8 cellular contexts compared by ENCODE assay signal in genomic region chr9:123929177-123929869, GRCh38. TPM values are rescaled to one million over a fixed set of nuclear protein-coding genes. Genes with fewer than 3 reads are reported as not detected.
DNase-seq lines count a peak whose midpoint lies in the region; ATAC-seq and TF ChIP-seq lines count a peak whose summit lies in the region.

No MANE protein-coding gene starts in this region.

- peak overlapping the region; percentile 30 for H3K27ac Mint-ChIP-seq in activated T-helper 1 cell treated with anti-CD3 and anti-CD28 coated beads, Interleukin-12 subunit alpha, Interleukin-12 subunit beta, Interleukin-2, Interleukin-4 antibody, amounts not matched to agents 30 ng/mL and 10 ng/mL and 1 ng/mL, durations not matched to agents 14 hours and 24 hours and 36 hours

- H3K79me2 ChIP-seq in KMS-11 (ENCODE audit: insufficient read depth, low read depth), result peaks cover 20% of the 10 kb centered on the region; the same call in 1 of the 2 replicates

- H3K27me3 ChIP-seq in KMS-11 (ENCODE audit: insufficient read depth, low read depth), result no peaks in the 10 kb centered on the region
- H3K27me3 ChIP-seq in rectal smooth muscle tissue (ENCODE audit: control insufficient read depth, insufficient read depth, low read length), result no peaks in the 10 kb centered on the region
- peaks cover 6% of the 10 kb centered on the region for H3K27me3 ChIP-seq in foreskin keratinocyte

- peaks cover 6% of the 10 kb centered on the region for H3K36me3 Mint-ChIP-seq in activated T-helper 1 cell treated with anti-CD3 and anti-CD28 coated beads, Interleukin-12 subunit alpha, Interleukin-12 subunit beta, Interleukin-2, Interleukin-4 antibody, amounts not matched to agents 30 ng/mL and 10 ng/mL and 1 ng/mL, durations not matched to agents 14 hours and 24 hours and 36 hours (ENCODE audit: low read depth)

- peaks cover 10% of the 10 kb centered on the region for H3K27me3 Mint-ChIP-seq in activated T-helper 1 cell treated with anti-CD3 and anti-CD28 coated beads, Interleukin-12 subunit alpha, Interleukin-12 subunit beta, Interleukin-2, Interleukin-4 antibody, amounts not matched to agents 30 ng/mL and 10 ng/mL and 1 ng/mL, durations not matched to agents 14 hours and 24 hours and 36 hours (ENCODE audit: insufficient read depth)

- H3K36me3 ChIP-seq in KMS-11 (ENCODE audit: insufficient read depth), result no peaks in the 10 kb centered on the region
- no peaks in the 10 kb centered on the region for H3K36me3 ChIP-seq in rectal smooth muscle tissue (ENCODE audit: control insufficient read depth, insufficient read depth, low read length)

- H3K4me3 ChIP-seq in KMS-11 (IDR thresholded peaks at IDR 0.05; ENCODE audit: insufficient read depth, low read depth, low read length), result no peak overlapping the region
- peak overlapping the region; percentile 73 for H3K4me3 ChIP-seq in rectal smooth muscle tissue (ENCODE audit: low read length)

- intact Hi-C loops in activated T-helper 1 cell treated with anti-CD3 and anti-CD28 coated beads, Interleukin-12 subunit alpha, Interleukin-12 subunit beta, Interleukin-2, Interleukin-4 antibody, amounts not matched to agents 30 ng/mL and 10 ng/mL and 1 ng/mL, durations not matched to agents 14 hours and 24 hours and 36 hours (cut with micrococcal nuclease), result loop anchor here (2.0 to 10.0 kb wide), 4 partner anchors 67 to 485 kb away; partner anchors contain the start of gene PSMB7

- H4K20me1 ChIP-seq in KMS-11 (ENCODE audit: insufficient read depth), result no peaks in the 10 kb centered on the region

- DNase-seq in ELR (ENCODE audit: low read depth) (peak; percentile 46), glomerular visceral epithelial cell (ENCODE audit: extremely low spot score) (peak; percentile 6), foreskin keratinocyte (no peak)
- DNase-seq in activated T-helper 1 cell treated with anti-CD3 and anti-CD28 coated beads, Interleukin-12 subunit alpha, Interleukin-12 subunit beta, Interleukin-2, Interleukin-4 antibody, amounts not matched to agents 30 ng/mL and 10 ng/mL and 1 ng/mL, durations not matched to agents 14 hours and 24 hours and 36 hours (ENCODE audit: low spot score), result peak; percentile 6

- H3K9me3 Mint-ChIP-seq in activated T-helper 1 cell treated with anti-CD3 and anti-CD28 coated beads, Interleukin-12 subunit alpha, Interleukin-12 subunit beta, Interleukin-2, Interleukin-4 antibody, amounts not matched to agents 30 ng/mL and 10 ng/mL and 1 ng/mL, durations not matched to agents 14 hours and 24 hours and 36 hours, result peaks cover 6% of the 10 kb centered on the region

- peak overlapping the region; percentile 80 for H3K4me3 Mint-ChIP-seq in activated T-helper 1 cell treated with anti-CD3 and anti-CD28 coated beads, Interleukin-12 subunit alpha, Interleukin-12 subunit beta, Interleukin-2, Interleukin-4 antibody, amounts not matched to agents 30 ng/mL and 10 ng/mL and 1 ng/mL, durations not matched to agents 14 hours and 24 hours and 36 hours

- H3K4me1 ChIP-seq in KMS-11 (ENCODE audit: low read depth, poor library complexity, severe bottlenecking) (peaks cover 34% of the 10 kb centered on the region), rectal smooth muscle tissue (ENCODE audit: control insufficient read depth, insufficient read depth, low read length) (no peaks in the 10 kb centered on the region), foreskin keratinocyte (peaks cover 17% of the 10 kb centered on the region)

- peak overlapping the region; percentile 19 for H2AFZ ChIP-seq in KMS-11 (ENCODE audit: low read depth)

- TF ChIP-seq CTCF in KMS-11 (conservative IDR thresholded peaks at IDR 0.05; ENCODE audit: low read depth, low read length) (no peak), foreskin keratinocyte (conservative IDR thresholded peaks at IDR 0.05) (no peak)

- ATAC-seq in GM21447 (IDR thresholded peaks at IDR 0.05; ENCODE audit: unreplicated experiment) (peak; percentile 15), foreskin keratinocyte (no peak), GM19328 (IDR thresholded peaks at IDR 0.05; ENCODE audit: unreplicated experiment) (no peak)

- H3K4me1 Mint-ChIP-seq in activated T-helper 1 cell treated with anti-CD3 and anti-CD28 coated beads, Interleukin-12 subunit alpha, Interleukin-12 subunit beta, Interleukin-2, Interleukin-4 antibody, amounts not matched to agents 30 ng/mL and 10 ng/mL and 1 ng/mL, durations not matched to agents 14 hours and 24 hours and 36 hours (ENCODE audit: low read depth), result peaks cover 29% of the 10 kb centered on the region

- H3K27ac ChIP-seq in KMS-11, result peak overlapping the region; percentile 35; the same call in 1 of the 2 replicates
- no peak overlapping the region for H3K27ac ChIP-seq in rectal smooth muscle tissue (ENCODE audit: low read depth, low read length)
- H3K27ac ChIP-seq in foreskin keratinocyte, result no peak overlapping the region

- H3K4me2 ChIP-seq in KMS-11, result peak overlapping the region; percentile 100

- H3K9ac ChIP-seq in KMS-11, result peak overlapping the region; percentile 49; the same call in 1 of the 2 replicates
- no peak overlapping the region for H3K9ac ChIP-seq in rectal smooth muscle tissue (ENCODE audit: low read length)

RNA-seq across cellular contexts. Expression of gene DENND1A, which starts 0.6 kb away (rescaled TPM):
- 18.5 and 22.8 TPM in 2 replicates for total RNA-seq in activated T-helper 1 cell treated with anti-CD3 and anti-CD28 coated beads, Interleukin-12 subunit alpha, Interleukin-12 subunit beta, Interleukin-2, Interleukin-4 antibody, amounts not matched to agents 30 ng/mL and 10 ng/mL and 1 ng/mL, durations not matched to agents 14 hours and 24 hours and 36 hours
- 16.2 and 16.6 TPM in 2 replicates for total RNA-seq in foreskin keratinocyte
- polyA plus RNA-seq in foreskin keratinocyte, result 14.5 and 15.0 TPM in 2 replicates

Comparison
In these comparisons a context has a peak if more than half of its experiments do, and no peak if none do; other contexts are left out.
1. DNase-seq: peak in ELR (single experiment), activated T-helper 1 cell treated with anti-CD3 and anti-CD28 coated beads, Interleukin-12 subunit alpha, Interleukin-12 subunit beta, Interleukin-2, Interleukin-4 antibody, amounts not matched to agents 30 ng/mL and 10 ng/mL and 1 ng/mL, durations not matched to agents 14 hours and 24 hours and 36 hours (single experiment) and glomerular visceral epithelial cell (single experiment); none in foreskin keratinocyte (0 of 2).